8 cellular contexts compared by ENCODE assay signal in genomic region chr2:126776701-126777619, GRCh38.
DNase-seq lines count a peak whose midpoint lies in the region; ATAC-seq and TF ChIP-seq lines count a peak whose summit lies in the region.

No MANE protein-coding gene starts in this region.

- peaks cover 21% of the 10 kb centered on the region for H3K27me3 ChIP-seq in kidney epithelial cell (ENCODE audit: control insufficient read depth, insufficient read depth, low read length)

- H3K4me3 ChIP-seq in kidney epithelial cell (ENCODE audit: low read depth, low read length), result peak overlapping the region; percentile 46

- ATAC-seq in HG02938 (IDR thresholded peaks at IDR 0.05; ENCODE audit: unreplicated experiment), result peak; percentile 83

- no peaks in the 10 kb centered on the region for H3K36me3 ChIP-seq in kidney epithelial cell (ENCODE audit: control insufficient read depth, insufficient read depth, low read length)

- DNase-seq in SIG-M5 treated with dmso at 0.1 percent for 504 hours (lab: John Stamatoyannopoulos, UW; ENCODE audit: unreplicated experiment) (peak; percentile 77), SIG-M5 (lab: John Stamatoyannopoulos, UW) (no peak), NCI-H2107 treated with DMSO at 0.1 percent for 48 hours (lab: John Stamatoyannopoulos, UW; ENCODE audit: unreplicated experiment) (peak; percentile 22), cerebellum (ENCODE audit: low spot score) (peak; percentile 44), kidney epithelial cell (ENCODE audit: low read depth) (peak; percentile 10)
- DNase-seq in activated CD4-positive, alpha-beta T cell treated with anti-CD3 and anti-CD28 coated beads for 1 hour, result peak; percentile 71
- peak; percentile 67 to 73 for DNase-seq in stimulated activated CD4-positive, alpha-beta T cell treated with anti-CD3 and anti-CD28 coated beads, Interleukin-15, amount 100 ng/mL, for 1 hour (ENCODE audit: low read depth in 1 of 2, low spot score in 1 of 2)

- TF ChIP-seq CTCF in kidney epithelial cell (IDR thresholded peaks at IDR 0.05; ENCODE audit: insufficient read depth, low read length, poor library complexity, severe bottlenecking), result peak; percentile 99
